16 cellular contexts compared by ENCODE assay signal in genomic region chr11:134691474-134691873, GRCh38.
DNase-seq lines count a peak whose midpoint lies in the region; ATAC-seq, FAIRE-seq and TF ChIP-seq lines count a peak whose summit lies in the region.
"Had no signal": no experiment of that assay in that cellular context is flagged by ENCODE, and none has a peak within 500 bp of the region (broad histone marks: within the 10 kb centered on the region; RNA-seq: fewer than 3 reads in every experiment).

No MANE protein-coding gene starts in this region.

- POLR2A ChIA-PET in H1 (lab: Charles Lee; ENCODE audit: partially characterized antibody) = no interaction called here

- no peak overlapping the region for H2BK15ac ChIP-seq in H1 (ENCODE audit: low read length)

- no peak for TF ChIP-seq EP300 in H1 (IDR thresholded peaks at IDR 0.05; ENCODE audit: borderline replicate concordance in 1 of 2, low read depth in 2 of 2, low read length in 2 of 2)
- peak; percentile 82 for TF ChIP-seq EP300 in neural cell (conservative IDR thresholded peaks at IDR 0.05; ENCODE audit: poor library complexity, severe bottlenecking)

- no peak for TF ChIP-seq POLR2A in H1 (IDR thresholded peaks at IDR 0.05; ENCODE audit: control extremely low read depth in 1 of 2, low read depth in 2 of 2, low read length in 2 of 2)

- H3K9ac ChIP-seq in GM23248 (no peak overlapping the region), H1 (replicated peaks in 1 of 4; ENCODE audit: extremely low read depth in 1 of 4, low read depth in 3 of 4, low read length in 3 of 4) (no peak overlapping the region; a peak in 1 of 7 replicates), neural cell (ENCODE audit: low read length) (no peak overlapping the region), kidney (ENCODE audit: low read length in 2 of 2) (no peak overlapping the region)

- H3K4me1 ChIP-seq in GM23248 (ENCODE audit: insufficient read depth) = peaks cover 5% of the 10 kb centered on the region; the same call in 1 of the 2 replicates
- no peaks in the 10 kb centered on the region for H3K4me1 ChIP-seq in H1 (replicated peaks in 1 of 4; ENCODE audit: control insufficient read depth in 3 of 4, insufficient read depth in 4 of 4, low read length in 3 of 4)
- H3K4me1 ChIP-seq in hepatocyte (ENCODE audit: insufficient read depth) = peaks cover 4% of the 10 kb centered on the region
- no peaks in the 10 kb centered on the region for H3K4me1 ChIP-seq in kidney (ENCODE audit: control insufficient read depth in 1 of 2, insufficient read depth in 1 of 2, low read depth in 1 of 2, low read length in 2 of 2)
- H3K4me1 ChIP-seq: Caco-2, HAP-1 had no signal

- no peak overlapping the region for H4K8ac ChIP-seq in H1 (ENCODE audit: extremely low read depth, insufficient read depth, low read length)

- DNase-seq in GM23248 (peak; percentile 1), H1 (ENCODE audit: low read depth in 1 of 2, low spot score in 2 of 2) (no peak), hepatocyte (ENCODE audit: low spot score) (no peak), NCI-H1930 (lab: John Stamatoyannopoulos, UW) (no peak), kidney (no peak), iPS-NIHi7 (ENCODE audit: extremely low spot score) (no peak)
- DNase-seq: 8988T; Caco-2; CD4-positive, alpha-beta memory T cell; DND-41; GDM1; GOT3 had no signal

- H3F3A ChIP-seq in GM23248 (ENCODE audit: insufficient read depth) = peaks cover 3% of the 10 kb centered on the region; the same call in 1 of the 2 replicates
- H3F3A ChIP-seq in neural cell (ENCODE audit: insufficient read depth, low read length, poor library complexity, severe bottlenecking) = no peaks in the 10 kb centered on the region

- no peaks in the 10 kb centered on the region for H3K36me3 ChIP-seq in GM23248 (ENCODE audit: low read depth)
- no peaks in the 10 kb centered on the region for H3K36me3 ChIP-seq in H1 (ENCODE audit: control insufficient read depth in 2 of 4, insufficient read depth in 4 of 4, low read length in 3 of 4)
- H3K36me3 ChIP-seq in hepatocyte (replicated peaks; ENCODE audit: insufficient read depth, low read depth) = no peaks in the 10 kb centered on the region
- no peaks in the 10 kb centered on the region for H3K36me3 ChIP-seq in neural cell (ENCODE audit: insufficient read depth, low read length)
- H3K36me3 ChIP-seq in kidney (ENCODE audit: control insufficient read depth in 1 of 2, insufficient read depth in 2 of 2, low read length in 2 of 2) = no peaks in the 10 kb centered on the region
- H3K36me3 ChIP-seq: HAP-1 had no signal

- H3K9me3 ChIP-seq in GM23248 (ENCODE audit: low read depth) (no peaks in the 10 kb centered on the region), H1 (ENCODE audit: insufficient read depth in 2 of 2, low read depth in 1 of 2, low read length in 1 of 2) (no peaks in the 10 kb centered on the region), hepatocyte (ENCODE audit: low read depth) (no peaks in the 10 kb centered on the region), neural cell (ENCODE audit: low read length) (no peaks in the 10 kb centered on the region), kidney (ENCODE audit: control insufficient read depth in 1 of 2, low read length in 2 of 2) (no peaks in the 10 kb centered on the region)
- H3K9me3 ChIP-seq: Caco-2, HAP-1 had no signal

- TF ChIP-seq CTCF in H1 (IDR thresholded peaks at IDR 0.05; ENCODE audit: control extremely low read depth in 1 of 3, insufficient read depth in 1 of 3, low read depth in 1 of 3, low read length in 3 of 3) (no peak), hepatocyte (IDR thresholded peaks at IDR 0.05; ENCODE audit: poor library complexity) (no peak), neural cell (IDR thresholded peaks at IDR 0.05; ENCODE audit: poor library complexity, severe bottlenecking) (no peak), kidney (IDR thresholded peaks at IDR 0.05; ENCODE audit: borderline replicate concordance, extremely low read depth, insufficient read depth) (no peak)

- H4K5ac ChIP-seq in H1 (ENCODE audit: insufficient read length, low read depth, low read length) = no peak overlapping the region

- H3K79me2 ChIP-seq in GM23248 (ENCODE audit: insufficient read depth) = no peaks in the 10 kb centered on the region
- no peaks in the 10 kb centered on the region for H3K79me2 ChIP-seq in H1 (ENCODE audit: control insufficient read depth in 1 of 2, insufficient read depth in 2 of 2, low read length in 2 of 2)
- H3K79me2 ChIP-seq in hepatocyte = no peaks in the 10 kb centered on the region
- no peaks in the 10 kb centered on the region for H3K79me2 ChIP-seq in neural cell (replicated peaks; ENCODE audit: insufficient read depth, low read length)

- H3K27me3 ChIP-seq in GM23248 (replicated peaks; ENCODE audit: insufficient read depth) (no peaks in the 10 kb centered on the region), H1 (replicated peaks in 1 of 4; ENCODE audit: control insufficient read depth in 3 of 4, extremely low read depth in 1 of 4, insufficient read depth in 3 of 4, low read length in 3 of 4) (no peaks in the 10 kb centered on the region), hepatocyte (peaks cover 7% of the 10 kb centered on the region), neural cell (ENCODE audit: insufficient read depth, low read depth, low read length) (no peaks in the 10 kb centered on the region)

- no peak overlapping the region for H2BK20ac ChIP-seq in H1 (ENCODE audit: low read length)

- no peak overlapping the region for H2BK5ac ChIP-seq in H1 (ENCODE audit: low read depth, low read length)

- no peak overlapping the region; the same call in 1 of the 2 replicates for H3K18ac ChIP-seq in H1 (ENCODE audit: extremely low read depth, low read length)

- H3K27ac ChIP-seq in GM23248 (no peak overlapping the region), H1 (ENCODE audit: low read depth, low read length) (no peak overlapping the region), hepatocyte (no peak overlapping the region), neural cell (ENCODE audit: low read length) (peak overlapping the region; percentile 59), kidney (ENCODE audit: low read depth in 2 of 2, low read length in 2 of 2) (no peak overlapping the region)

- CTCF ChIA-PET in H1 (lab: Charles Lee; ENCODE audit: partially characterized antibody) = interaction anchor here (1.1 to 1.6 kb wide), 2 partner anchors 34 to 100 kb away, joined by 3 to 4 read pairs; no protein-coding TSS in a partner anchor

- H4K20me1 ChIP-seq in GM23248 (ENCODE audit: insufficient read depth) = no peaks in the 10 kb centered on the region
- H4K20me1 ChIP-seq in H1 (replicated peaks in 1 of 2; ENCODE audit: control insufficient read depth in 1 of 2, insufficient read depth in 2 of 2, low read length in 2 of 2) = no peaks in the 10 kb centered on the region
- H4K20me1 ChIP-seq in hepatocyte (ENCODE audit: insufficient read depth, poor library complexity, severe bottlenecking) = no peaks in the 10 kb centered on the region
- H4K20me1 ChIP-seq in neural cell (ENCODE audit: insufficient read depth) = no peaks in the 10 kb centered on the region

- FAIRE-seq in H1 (lab: Jason Lieb, UNC) (no peak), kidney (lab: Jason Lieb, UNC) (no peak)
- FAIRE-seq: GM12892 had no signal

- in situ Hi-C loops in GM23248 (cut with MboI) = no loop called here

- H3K4me3 ChIP-seq in GM23248 = peak overlapping the region; percentile 29; the same call in 1 of the 2 replicates
- H3K4me3 ChIP-seq in H1 (ENCODE audit: extremely low read depth in 1 of 4, insufficient read depth in 2 of 4, low read depth in 3 of 4, low read length in 4 of 4) = no peak overlapping the region
- H3K4me3 ChIP-seq in hepatocyte = no peak overlapping the region
- peak overlapping the region; percentile 36 for H3K4me3 ChIP-seq in neural cell (ENCODE audit: low read length)
- H3K4me3 ChIP-seq in kidney (ENCODE audit: low read length in 2 of 2) = no peak overlapping the region
- H3K4me3 ChIP-seq: HAP-1 had no signal

- H2AFZ ChIP-seq in GM23248 (0 out of 2 replicates have a peak overlapping the region, but pooled peaks have one; percentile 29), H1 (ENCODE audit: low read length) (0 out of 2 replicates have a peak overlapping the region, but pooled peaks have one; percentile 13), hepatocyte (no peak overlapping the region), neural cell (ENCODE audit: low read depth, low read length) (no peak overlapping the region)

- H2AK5ac ChIP-seq in H1 (ENCODE audit: low read depth, low read length) = no peak overlapping the region

- H3K9me2 ChIP-seq in GM23248 (ENCODE audit: insufficient read depth) (no peaks in the 10 kb centered on the region), hepatocyte (replicated peaks; ENCODE audit: insufficient read depth) (no peaks in the 10 kb centered on the region), neural cell (ENCODE audit: insufficient read depth, low read length) (no peaks in the 10 kb centered on the region)

- intact Hi-C loops in kidney (cut with DNase I) = no loop called here

- no peak for ATAC-seq in GM21723 (IDR thresholded peaks at IDR 0.05; ENCODE audit: unreplicated experiment)

- no peak overlapping the region for H2BK120ac ChIP-seq in H1 (replicated peaks; ENCODE audit: low read depth, low read length)

- 1 to 2% methylated on average over 10 of the region's 10 CpGs for WGBS in GM23248 (ENCODE audit: low coverage in 1 of 2, low lambda C conversion rate in 2 of 2, missing lambda C conversion rate in 2 of 2), 2 experiments
- 92% methylated on average over 10 of the region's 10 CpGs; no CpG with 5 or more reads in 1 of the 2 experiments for WGBS in H1 (ENCODE audit: extremely low coverage in 1 of 2, insufficient coverage in 1 of 2, insufficient read length in 1 of 2, insufficient replicate concordance in 2 of 2, low coverage in 1 of 2, low lambda C conversion rate in 2 of 2, missing lambda C conversion rate in 1 of 2), 2 experiments
- WGBS in hepatocyte (ENCODE audit: low lambda C conversion rate, missing lambda C conversion rate) = 63% methylated on average over 10 of the region's 10 CpGs

- H4K91ac ChIP-seq in H1 (replicated peaks; ENCODE audit: insufficient read length, low read length) = no peak overlapping the region

- no peak overlapping the region for H3K23ac ChIP-seq in H1 (ENCODE audit: insufficient read length)

- H3K14ac ChIP-seq in H1 (ENCODE audit: insufficient read length) = no peak overlapping the region

- H2BK12ac ChIP-seq in H1 (ENCODE audit: low read depth, low read length) = no peak overlapping the region

- TF ChIP-seq RAD21 in H1 (IDR thresholded peaks at IDR 0.05 in 1 of 2, conservative IDR thresholded peaks at IDR 0.05 in 1 of 2; ENCODE audit: low read depth in 2 of 2, low read length in 2 of 2) = no peak
- TF ChIP-seq RAD21 in neural cell (conservative IDR thresholded peaks at IDR 0.05) = peak; percentile 25

- no peak overlapping the region for H3K4ac ChIP-seq in H1 (replicated peaks; ENCODE audit: insufficient read length, low read depth, low read length)

- no peaks in the 10 kb centered on the region; the same call in 1 of the 2 replicates for H3K23me2 ChIP-seq in H1 (ENCODE audit: low read depth, low read length)

- no peak overlapping the region for H3K56ac ChIP-seq in H1 (replicated peaks; ENCODE audit: insufficient read length, low read depth, low read length)

- H3K4me2 ChIP-seq in GM23248 (ENCODE audit: unreplicated experiment) (peak overlapping the region; percentile 12), H1 (ENCODE audit: insufficient read depth in 1 of 2, low read depth in 2 of 2, low read length in 2 of 2) (no peak overlapping the region), hepatocyte (peak overlapping the region; percentile 32), neural cell (ENCODE audit: low read length) (no peak overlapping the region)

- H3K79me1 ChIP-seq in H1 (ENCODE audit: low read depth, low read length) = no peaks in the 10 kb centered on the region

Comparison
In these comparisons a context has a peak if more than half of its experiments do, and no peak if none do; other contexts are left out.
1. H2AFZ ChIP-seq: peak in GM23248 (single experiment) and H1 (single experiment); none in hepatocyte (single experiment) and neural cell (single experiment).
2. H3K4me2 ChIP-seq: peak in GM23248 (single experiment) and hepatocyte (single experiment); none in H1 (0 of 2) and neural cell (single experiment).
3. H3K4me3 ChIP-seq: peak in GM23248 (single experiment) and neural cell (single experiment); none in H1 (0 of 4), hepatocyte (single experiment) and kidney (0 of 2).